ENCODE assay signal across 1 cellular context in the genomic region with DNA sequence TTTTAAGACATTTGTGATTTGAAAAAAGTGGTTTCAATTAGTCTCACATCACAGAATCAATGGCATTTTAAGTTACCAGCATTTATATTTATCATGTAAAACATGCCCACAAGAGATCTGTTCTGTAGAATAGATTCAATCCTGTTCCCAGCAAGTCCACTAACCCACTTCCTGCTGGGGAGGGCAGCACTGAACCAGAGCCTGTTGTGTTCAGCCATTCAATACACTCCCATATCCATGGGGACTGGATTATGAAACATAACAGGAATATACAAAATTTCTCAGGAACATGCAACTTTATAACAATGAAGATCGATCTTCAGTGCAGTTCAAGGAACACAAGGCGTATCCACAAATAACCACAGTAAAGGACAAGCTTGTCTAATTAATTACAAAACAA.
TF ChIP-seq lines count a peak whose summit lies in the region.

No MANE protein-coding gene starts in this region.

TF ChIP-seq in IMR-90, 13 proteins besides CTCF, POLR2A, EP300 and RAD21:
- TF ChIP-seq NFE2L2 (IDR thresholded peaks at IDR 0.05; ENCODE audit: low read depth, low read length) (no peak), CHD1 (IDR thresholded peaks at IDR 0.05; ENCODE audit: low read depth, low read length) (no peak), RCOR1 (IDR thresholded peaks at IDR 0.05; ENCODE audit: insufficient replicate concordance, low read length) (no peak), MXI1 (IDR thresholded peaks at IDR 0.05; ENCODE audit: borderline replicate concordance, low read depth, low read length) (no peak), RFX5 (IDR thresholded peaks at IDR 0.05; ENCODE audit: low read depth, low read length) (no peak)
- TF ChIP-seq, protein P1, sequence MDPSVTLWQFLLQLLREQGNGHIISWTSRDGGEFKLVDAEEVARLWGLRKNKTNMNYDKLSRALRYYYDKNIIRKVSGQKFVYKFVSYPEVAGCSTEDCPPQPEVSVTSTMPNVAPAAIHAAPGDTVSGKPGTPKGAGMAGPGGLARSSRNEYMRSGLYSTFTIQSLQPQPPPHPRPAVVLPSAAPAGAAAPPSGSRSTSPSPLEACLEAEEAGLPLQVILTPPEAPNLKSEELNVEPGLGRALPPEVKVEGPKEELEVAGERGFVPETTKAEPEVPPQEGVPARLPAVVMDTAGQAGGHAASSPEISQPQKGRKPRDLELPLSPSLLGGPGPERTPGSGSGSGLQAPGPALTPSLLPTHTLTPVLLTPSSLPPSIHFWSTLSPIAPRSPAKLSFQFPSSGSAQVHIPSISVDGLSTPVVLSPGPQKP (IDR thresholded peaks at IDR 0.05; ENCODE audit: borderline replicate concordance, low read depth, low read length): no peak
